ENCODE assay signal across 21 cellular contexts in genomic region chr10:83553366-83553765, GRCh38.
"Had no signal": no experiment of that assay in that cellular context is flagged by ENCODE, and none has a peak within 500 bp of the region (broad histone marks: within the 10 kb centered on the region; RNA-seq: fewer than 3 reads in every experiment).

No MANE protein-coding gene starts in this region.

- H3K4me1 ChIP-seq: esophagus squamous epithelium, gastroesophageal sphincter, pancreas, spleen, tibial nerve had no signal

- H3K4me3 ChIP-seq: esophagus squamous epithelium, gastroesophageal sphincter, pancreas, spleen, testis, tibial nerve had no signal

- H3K27ac ChIP-seq: epithelial cell of prostate, esophagus squamous epithelium, gastroesophageal sphincter, pancreas, spleen, testis, tibial nerve had no signal

- H3K27me3 ChIP-seq: esophagus squamous epithelium, gastroesophageal sphincter, pancreas, spleen, testis, tibial nerve had no signal

- H3K36me3 ChIP-seq: esophagus squamous epithelium, gastroesophageal sphincter, pancreas, spleen, tibial nerve had no signal

- H3K9me3 ChIP-seq: esophagus squamous epithelium, gastroesophageal sphincter, pancreas, testis had no signal

- FAIRE-seq: endometrium, keratinocyte, pancreas had no signal

- ATAC-seq: gastroesophageal sphincter; pancreas; sciatic nerve; stimulated activated naive B cell treated with anti-CD40 and anti-IgM and Interleukin-4, amounts not matched to agents 10 μg/mL and 1 μg/mL and 100 μg/mL, for 72 hours; stimulated activated naive CD8-positive, alpha-beta T cell treated with anti-CD3 and anti-CD28 coated beads, Interleukin-15, amount 100 ng/mL, for 72 hours had no signal

- DNase-seq: effector memory CD4-positive, alpha-beta T cell; esophagus squamous epithelium; foreskin fibroblast; immature natural killer cell; mesendoderm; naive B cell; occipital lobe; pancreas; spleen; stimulated activated CD4-positive, alpha-beta T cell treated with anti-CD3 and anti-CD28 coated beads, Interleukin-15, amount 100 ng/mL, for 24 hours; stimulated activated CD4-positive, alpha-beta T cell treated with anti-CD3 and anti-CD28 coated beads, Interleukin-1b, Interleukin-23, amount 100 ng/mL, for 48 hours; stimulated activated CD4-positive, alpha-beta T cell treated with anti-CD3 and anti-CD28 coated beads, Interleukin-4, amount 100 ng/mL, for 4 hours; stimulated activated naive B cell treated with anti-CD40 and anti-IgM and Interleukin-4, amounts not matched to agents 10 μg/mL and 1 μg/mL and 100 μg/mL, for 72 hours; stimulated activated naive CD8-positive, alpha-beta T cell treated with anti-CD3 and anti-CD28 coated beads, Interleukin-15, amount 100 ng/mL, for 72 hours; testis had no signal
